ENCODE assay signal across 28 cellular contexts in the genomic region with DNA sequence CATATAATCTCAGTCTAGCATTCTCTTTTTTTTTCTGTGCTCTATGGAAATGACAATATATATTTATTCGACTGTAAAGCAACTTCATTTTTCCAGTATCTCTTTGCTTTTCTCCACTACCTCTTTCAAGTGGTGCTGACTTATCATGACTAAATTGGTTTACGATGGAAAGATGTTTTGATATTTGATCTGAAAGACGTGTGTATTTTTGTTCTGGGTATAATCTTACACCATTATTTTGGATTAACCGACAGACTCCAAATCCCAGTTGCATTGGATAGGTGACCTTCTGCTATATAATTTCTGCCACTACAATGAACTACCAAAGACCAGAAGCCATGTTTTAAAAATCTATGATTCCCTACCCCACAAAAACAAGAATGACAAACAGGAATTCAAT.
"Had no signal": no experiment of that assay in that cellular context is flagged by ENCODE, and none has a peak within 500 bp of the region (broad histone marks: within the 10 kb centered on the region; RNA-seq: fewer than 3 reads in every experiment).

No MANE protein-coding gene starts in this region.

- H3K27me3 ChIP-seq: brain microvascular endothelial cell, SJCRH30 had no signal

- H3K27ac Mint-ChIP-seq: activated CD4-positive, alpha-beta T cell treated with anti-CD3 and anti-CD28 coated beads, Interleukin-2, amount 10 ng/mL, durations not matched to agents 24 days and 14 days; activated CD8-positive, alpha-beta T cell treated with anti-CD3 and anti-CD28 coated beads for 36 hours; activated naive CD8-positive, alpha-beta T cell treated with anti-CD3 and anti-CD28 coated beads for 36 hours; activated T-cell treated with anti-CD3 and anti-CD28 coated beads, Interleukin-2, amount 50 U/mL, for 72 hours; activated T-helper 17 cell treated with anti-CD3 and anti-CD28 coated beads, Interleukin-2, amount 50 U/mL, for 72 hours had no signal

- H3K9me3 Mint-ChIP-seq: activated CD4-positive, alpha-beta T cell treated with anti-CD3 and anti-CD28 coated beads, Interleukin-2, amount 10 ng/mL, durations not matched to agents 24 days and 14 days; activated CD8-positive, alpha-beta T cell treated with anti-CD3 and anti-CD28 coated beads for 36 hours; activated naive CD8-positive, alpha-beta T cell treated with anti-CD3 and anti-CD28 coated beads for 36 hours; activated T-cell treated with anti-CD3 and anti-CD28 coated beads, Interleukin-2, amount 50 U/mL, for 72 hours; activated T-helper 17 cell treated with anti-CD3 and anti-CD28 coated beads, Interleukin-2, amount 50 U/mL, for 72 hours; central memory CD8-positive, alpha-beta T cell had no signal

- ATAC-seq: activated CD8-positive, alpha-beta T cell treated with anti-CD3 and anti-CD28 coated beads for 36 hours; activated T-cell treated with anti-CD3 and anti-CD28 coated beads, Interleukin-2, amount 50 U/mL, for 72 hours; activated T-helper 17 cell treated with anti-CD3 and anti-CD28 coated beads, Interleukin-2, amount 50 U/mL, for 72 hours; Panc1 had no signal

- H3K4me1 Mint-ChIP-seq: activated CD4-positive, alpha-beta T cell treated with anti-CD3 and anti-CD28 coated beads, Interleukin-2, amount 10 ng/mL, durations not matched to agents 24 days and 14 days; activated naive CD8-positive, alpha-beta T cell treated with anti-CD3 and anti-CD28 coated beads for 36 hours; activated T-helper 17 cell treated with anti-CD3 and anti-CD28 coated beads, Interleukin-2, amount 50 U/mL, for 72 hours; central memory CD8-positive, alpha-beta T cell had no signal

- H3K27me3 Mint-ChIP-seq: activated naive CD8-positive, alpha-beta T cell treated with anti-CD3 and anti-CD28 coated beads for 36 hours had no signal

- H3K36me3 Mint-ChIP-seq: activated naive CD8-positive, alpha-beta T cell treated with anti-CD3 and anti-CD28 coated beads for 36 hours had no signal

- H3K36me3 ChIP-seq: brain microvascular endothelial cell, SJCRH30 had no signal

- H3K27ac ChIP-seq: brain microvascular endothelial cell, SJCRH30, SK-N-MC had no signal

- H3K4me3 ChIP-seq: SJCRH30, SK-N-MC had no signal

- H3K4me3 Mint-ChIP-seq: activated CD4-positive, alpha-beta T cell treated with anti-CD3 and anti-CD28 coated beads, Interleukin-2, amount 10 ng/mL, durations not matched to agents 24 days and 14 days; activated CD8-positive, alpha-beta T cell treated with anti-CD3 and anti-CD28 coated beads for 36 hours; activated naive CD8-positive, alpha-beta T cell treated with anti-CD3 and anti-CD28 coated beads for 36 hours; activated T-cell treated with anti-CD3 and anti-CD28 coated beads, Interleukin-2, amount 50 U/mL, for 72 hours; activated T-helper 17 cell treated with anti-CD3 and anti-CD28 coated beads, Interleukin-2, amount 50 U/mL, for 72 hours; central memory CD8-positive, alpha-beta T cell had no signal

- DNase-seq: activated CD4-positive, alpha-beta T cell treated with anti-CD3 and anti-CD28 coated beads, Interleukin-2, amount 10 ng/mL, durations not matched to agents 24 days and 14 days; activated CD4-positive, alpha-beta T cell treated with anti-CD3 and anti-CD28 coated beads, Interleukin-2, amount 50 U/mL, for 4 hours; activated CD8-positive, alpha-beta T cell treated with anti-CD3 and anti-CD28 coated beads for 36 hours; activated effector memory CD4-positive, alpha-beta T cell treated with anti-CD3 and anti-CD28 coated beads, Interleukin-2, amount 50 U/mL, for 16 hours; activated naive CD4-positive, alpha-beta T cell; activated naive CD4-positive, alpha-beta T cell treated with anti-CD3 and anti-CD28 coated beads, Interleukin-2, amount 50 U/mL, for 16 hours; activated naive CD8-positive, alpha-beta T cell treated with anti-CD3 and anti-CD28 coated beads for 36 hours; activated T-cell treated with anti-CD3 and anti-CD28 coated beads, Interleukin-2, amount 50 U/mL, for 1 hour; activated T-cell treated with anti-CD3 and anti-CD28 coated beads, Interleukin-2, amount 50 U/mL, for 72 hours; amniotic stem cell; aorta; brain microvascular endothelial cell; KBM-7; NCI-H1048; NCI-H1436 treated with DMSO at 0.1 percent for 48 hours; NCI-H1694 treated with DMSO at 0.1 percent for 48 hours; NCI-H2029; NCI-H2227 treated with DMSO at 0.1 percent for 48 hours; NCI-H446; NCI-H510A treated with DMSO at 0.1 percent for 48 hours; NCI-H526 treated with DMSO at 0.1 percent for 48 hours; NCI-H774; SHP77; SJCRH30 had no signal

- H3K9me3 ChIP-seq: SJCRH30 had no signal
